3 cellular contexts compared by ENCODE assay signal in the genomic region with DNA sequence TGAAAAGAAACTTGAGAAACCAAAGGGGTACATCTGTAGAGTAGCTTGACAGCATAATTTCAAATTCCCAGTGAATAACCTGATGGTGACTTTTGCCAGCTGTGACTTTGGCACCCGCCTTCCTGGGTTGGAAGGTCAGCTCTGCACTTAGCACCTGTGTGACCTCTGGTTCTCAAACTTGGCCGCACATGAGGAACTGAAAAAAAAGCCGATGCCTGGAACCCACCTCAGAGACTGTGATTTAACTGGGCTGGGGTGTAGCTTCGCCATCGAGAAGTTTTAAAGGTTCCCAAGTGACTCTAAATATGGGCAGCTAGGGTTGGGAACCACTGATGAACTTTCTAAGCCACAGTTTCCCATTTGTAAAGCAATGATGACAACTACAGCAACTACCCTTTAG.
TF ChIP-seq lines count a peak whose summit lies in the region.

No MANE protein-coding gene starts in this region.

TF ChIP-seq in SK-N-SH, 30 proteins besides CTCF, POLR2A, EP300 and RAD21 (continues in another document):
- TF ChIP-seq GATA2 (CRISPR knock-in tag; IDR thresholded peaks at IDR 0.05) (no peak), YY1 (IDR thresholded peaks at IDR 0.05; ENCODE audit: low read depth) (no peak), MXI1 (IDR thresholded peaks at IDR 0.05; ENCODE audit: low read depth, low read length) (no peak), NRF1 (IDR thresholded peaks at IDR 0.05; ENCODE audit: low read depth, low read length) (no peak), SMC3 (IDR thresholded peaks at IDR 0.05; ENCODE audit: low read depth, low read length) (no peak), EZH2phosphoT487 (IDR thresholded peaks at IDR 0.05; ENCODE audit: borderline replicate concordance, low read depth) (no peak), MEF2A (IDR thresholded peaks at IDR 0.05; ENCODE audit: borderline replicate concordance, low read depth) (no peak), RXRA (IDR thresholded peaks at IDR 0.05; ENCODE audit: borderline replicate concordance, low read depth) (no peak), RFX5 (IDR thresholded peaks at IDR 0.05; ENCODE audit: low read length) (no peak), RCOR1 (IDR thresholded peaks at IDR 0.05; ENCODE audit: low read length) (no peak), TAF1 (IDR thresholded peaks at IDR 0.05; ENCODE audit: borderline replicate concordance, low read depth, low read length) (no peak)
- TF ChIP-seq, protein P1, sequence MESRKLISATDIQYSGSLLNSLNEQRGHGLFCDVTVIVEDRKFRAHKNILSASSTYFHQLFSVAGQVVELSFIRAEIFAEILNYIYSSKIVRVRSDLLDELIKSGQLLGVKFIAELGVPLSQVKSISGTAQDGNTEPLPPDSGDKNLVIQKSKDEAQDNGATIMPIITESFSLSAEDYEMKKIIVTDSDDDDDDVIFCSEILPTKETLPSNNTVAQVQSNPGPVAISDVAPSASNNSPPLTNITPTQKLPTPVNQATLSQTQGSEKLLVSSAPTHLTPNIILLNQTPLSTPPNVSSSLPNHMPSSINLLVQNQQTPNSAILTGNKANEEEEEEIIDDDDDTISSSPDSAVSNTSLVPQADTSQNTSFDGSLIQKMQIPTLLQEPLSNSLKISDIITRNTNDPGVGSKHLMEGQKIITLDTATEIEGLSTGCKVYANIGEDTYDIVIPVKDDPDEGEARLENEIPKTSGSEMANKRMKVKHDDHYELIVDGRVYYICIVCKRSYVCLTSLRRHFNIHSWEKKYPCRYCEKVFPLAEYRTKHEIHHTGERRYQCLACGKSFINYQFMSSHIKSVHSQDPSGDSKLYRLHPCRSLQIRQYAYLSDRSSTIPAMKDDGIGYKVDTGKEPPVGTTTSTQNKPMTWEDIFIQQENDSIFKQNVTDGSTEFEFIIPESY (IDR thresholded peaks at IDR 0.05; ENCODE audit: borderline replicate concordance, low read depth): no peak
- TF ChIP-seq, protein P2, sequence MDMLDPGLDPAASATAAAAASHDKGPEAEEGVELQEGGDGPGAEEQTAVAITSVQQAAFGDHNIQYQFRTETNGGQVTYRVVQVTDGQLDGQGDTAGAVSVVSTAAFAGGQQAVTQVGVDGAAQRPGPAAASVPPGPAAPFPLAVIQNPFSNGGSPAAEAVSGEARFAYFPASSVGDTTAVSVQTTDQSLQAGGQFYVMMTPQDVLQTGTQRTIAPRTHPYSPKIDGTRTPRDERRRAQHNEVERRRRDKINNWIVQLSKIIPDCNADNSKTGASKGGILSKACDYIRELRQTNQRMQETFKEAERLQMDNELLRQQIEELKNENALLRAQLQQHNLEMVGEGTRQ (IDR thresholded peaks at IDR 0.05; ENCODE audit: borderline replicate concordance, low read depth, low read length): no peak
- TF ChIP-seq, protein P3, sequence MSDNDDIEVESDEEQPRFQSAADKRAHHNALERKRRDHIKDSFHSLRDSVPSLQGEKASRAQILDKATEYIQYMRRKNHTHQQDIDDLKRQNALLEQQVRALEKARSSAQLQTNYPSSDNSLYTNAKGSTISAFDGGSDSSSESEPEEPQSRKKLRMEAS (IDR thresholded peaks at IDR 0.05; ENCODE audit: low read depth): no peak
- TF ChIP-seq, protein P4, sequence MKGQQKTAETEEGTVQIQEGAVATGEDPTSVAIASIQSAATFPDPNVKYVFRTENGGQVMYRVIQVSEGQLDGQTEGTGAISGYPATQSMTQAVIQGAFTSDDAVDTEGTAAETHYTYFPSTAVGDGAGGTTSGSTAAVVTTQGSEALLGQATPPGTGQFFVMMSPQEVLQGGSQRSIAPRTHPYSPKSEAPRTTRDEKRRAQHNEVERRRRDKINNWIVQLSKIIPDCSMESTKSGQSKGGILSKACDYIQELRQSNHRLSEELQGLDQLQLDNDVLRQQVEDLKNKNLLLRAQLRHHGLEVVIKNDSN (IDR thresholded peaks at IDR 0.05; ENCODE audit: borderline replicate concordance, low read depth): no peak

TF ChIP-seq in SK-N-SH treated with all-trans-retinoic acid at 6 μM for 48 hours, 23 proteins besides CTCF, POLR2A, EP300 and RAD21:
- no peak for TF ChIP-seq ISL1 (CRISPR knock-in tag; IDR thresholded peaks at IDR 0.05)
- TF ChIP-seq, protein P5, sequence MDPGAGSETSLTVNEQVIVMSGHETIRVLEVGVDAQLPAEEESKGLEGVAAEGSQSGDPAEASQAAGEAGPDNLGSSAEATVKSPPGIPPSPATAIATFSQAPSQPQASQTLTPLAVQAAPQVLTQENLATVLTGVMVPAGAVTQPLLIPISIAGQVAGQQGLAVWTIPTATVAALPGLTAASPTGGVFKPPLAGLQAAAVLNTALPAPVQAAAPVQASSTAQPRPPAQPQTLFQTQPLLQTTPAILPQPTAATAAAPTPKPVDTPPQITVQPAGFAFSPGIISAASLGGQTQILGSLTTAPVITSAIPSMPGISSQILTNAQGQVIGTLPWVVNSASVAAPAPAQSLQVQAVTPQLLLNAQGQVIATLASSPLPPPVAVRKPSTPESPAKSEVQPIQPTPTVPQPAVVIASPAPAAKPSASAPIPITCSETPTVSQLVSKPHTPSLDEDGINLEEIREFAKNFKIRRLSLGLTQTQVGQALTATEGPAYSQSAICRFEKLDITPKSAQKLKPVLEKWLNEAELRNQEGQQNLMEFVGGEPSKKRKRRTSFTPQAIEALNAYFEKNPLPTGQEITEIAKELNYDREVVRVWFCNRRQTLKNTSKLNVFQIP (CRISPR knock-in tag; IDR thresholded peaks at IDR 0.05; ENCODE audit: borderline replicate concordance, low read depth): no peak
- no peak for TF ChIP-seq ZFP3 (CRISPR knock-in tag; IDR thresholded peaks at IDR 0.05)
- no peak for TF ChIP-seq ZFP30 (CRISPR knock-in tag; IDR thresholded peaks at IDR 0.05)
- TF ChIP-seq ZNF565 (CRISPR knock-in tag; conservative IDR thresholded peaks at IDR 0.05; ENCODE audit: low read depth): no peak
- no peak for TF ChIP-seq RARB (CRISPR knock-in tag; IDR thresholded peaks at IDR 0.05)
- no peak for TF ChIP-seq PPARA (CRISPR knock-in tag; IDR thresholded peaks at IDR 0.05; ENCODE audit: borderline replicate concordance)
- TF ChIP-seq CSDC2 (CRISPR knock-in tag; IDR thresholded peaks at IDR 0.05): no peak
- TF ChIP-seq ZNF70 (CRISPR knock-in tag; IDR thresholded peaks at IDR 0.05): no peak
- no peak for TF ChIP-seq OSR1 (CRISPR knock-in tag; IDR thresholded peaks at IDR 0.05)
- no peak for TF ChIP-seq SNAI2 (CRISPR knock-in tag; IDR thresholded peaks at IDR 0.05)
- no peak for TF ChIP-seq ESRRG (CRISPR knock-in tag; IDR thresholded peaks at IDR 0.05)
- TF ChIP-seq, protein P6, sequence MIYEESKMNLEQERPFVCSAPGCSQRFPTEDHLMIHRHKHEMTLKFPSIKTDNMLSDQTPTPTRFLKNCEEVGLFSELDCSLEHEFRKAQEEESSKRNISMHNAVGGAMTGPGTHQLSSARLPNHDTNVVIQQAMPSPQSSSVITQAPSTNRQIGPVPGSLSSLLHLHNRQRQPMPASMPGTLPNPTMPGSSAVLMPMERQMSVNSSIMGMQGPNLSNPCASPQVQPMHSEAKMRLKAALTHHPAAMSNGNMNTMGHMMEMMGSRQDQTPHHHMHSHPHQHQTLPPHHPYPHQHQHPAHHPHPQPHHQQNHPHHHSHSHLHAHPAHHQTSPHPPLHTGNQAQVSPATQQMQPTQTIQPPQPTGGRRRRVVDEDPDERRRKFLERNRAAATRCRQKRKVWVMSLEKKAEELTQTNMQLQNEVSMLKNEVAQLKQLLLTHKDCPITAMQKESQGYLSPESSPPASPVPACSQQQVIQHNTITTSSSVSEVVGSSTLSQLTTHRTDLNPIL (CRISPR knock-in tag; IDR thresholded peaks at IDR 0.05; ENCODE audit: low read depth): no peak
- TF ChIP-seq, protein P7, sequence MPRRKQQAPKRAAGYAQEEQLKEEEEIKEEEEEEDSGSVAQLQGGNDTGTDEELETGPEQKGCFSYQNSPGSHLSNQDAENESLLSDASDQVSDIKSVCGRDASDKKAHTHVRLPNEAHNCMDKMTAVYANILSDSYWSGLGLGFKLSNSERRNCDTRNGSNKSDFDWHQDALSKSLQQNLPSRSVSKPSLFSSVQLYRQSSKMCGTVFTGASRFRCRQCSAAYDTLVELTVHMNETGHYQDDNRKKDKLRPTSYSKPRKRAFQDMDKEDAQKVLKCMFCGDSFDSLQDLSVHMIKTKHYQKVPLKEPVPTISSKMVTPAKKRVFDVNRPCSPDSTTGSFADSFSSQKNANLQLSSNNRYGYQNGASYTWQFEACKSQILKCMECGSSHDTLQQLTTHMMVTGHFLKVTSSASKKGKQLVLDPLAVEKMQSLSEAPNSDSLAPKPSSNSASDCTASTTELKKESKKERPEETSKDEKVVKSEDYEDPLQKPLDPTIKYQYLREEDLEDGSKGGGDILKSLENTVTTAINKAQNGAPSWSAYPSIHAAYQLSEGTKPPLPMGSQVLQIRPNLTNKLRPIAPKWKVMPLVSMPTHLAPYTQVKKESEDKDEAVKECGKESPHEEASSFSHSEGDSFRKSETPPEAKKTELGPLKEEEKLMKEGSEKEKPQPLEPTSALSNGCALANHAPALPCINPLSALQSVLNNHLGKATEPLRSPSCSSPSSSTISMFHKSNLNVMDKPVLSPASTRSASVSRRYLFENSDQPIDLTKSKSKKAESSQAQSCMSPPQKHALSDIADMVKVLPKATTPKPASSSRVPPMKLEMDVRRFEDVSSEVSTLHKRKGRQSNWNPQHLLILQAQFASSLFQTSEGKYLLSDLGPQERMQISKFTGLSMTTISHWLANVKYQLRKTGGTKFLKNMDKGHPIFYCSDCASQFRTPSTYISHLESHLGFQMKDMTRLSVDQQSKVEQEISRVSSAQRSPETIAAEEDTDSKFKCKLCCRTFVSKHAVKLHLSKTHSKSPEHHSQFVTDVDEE (CRISPR knock-in tag; IDR thresholded peaks at IDR 0.05): no peak

TF ChIP-seq in HepG2, 621 proteins besides CTCF, POLR2A, EP300 and RAD21:
- TF ChIP-seq, protein P8, sequence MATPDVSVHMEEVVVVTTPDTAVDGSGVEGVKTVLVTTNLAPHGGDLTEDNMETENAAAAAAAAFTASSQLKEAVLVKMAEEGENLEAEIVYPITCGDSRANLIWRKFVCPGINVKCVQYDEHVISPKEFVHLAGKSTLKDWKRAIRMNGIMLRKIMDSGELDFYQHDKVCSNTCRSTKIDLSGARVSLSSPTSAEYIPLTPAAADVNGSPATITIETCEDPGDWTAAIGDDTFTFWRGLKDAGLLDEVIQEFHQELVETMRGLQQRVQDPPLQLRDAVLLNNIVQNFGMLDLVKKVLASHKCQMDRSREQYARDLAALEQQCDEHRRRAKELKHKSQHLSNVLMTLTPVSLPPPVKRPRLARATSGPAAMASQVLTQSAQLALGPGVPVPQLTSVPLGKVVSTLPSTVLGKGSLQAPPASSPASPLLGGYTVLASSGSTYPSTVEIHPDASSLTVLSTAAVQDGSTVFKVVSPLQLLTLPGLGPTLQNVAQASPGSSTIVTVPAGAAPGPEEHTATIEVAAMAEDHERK (CRISPR knock-in tag; IDR thresholded peaks at IDR 0.05; ENCODE audit: low read depth): no peak
- TF ChIP-seq, protein P9, sequence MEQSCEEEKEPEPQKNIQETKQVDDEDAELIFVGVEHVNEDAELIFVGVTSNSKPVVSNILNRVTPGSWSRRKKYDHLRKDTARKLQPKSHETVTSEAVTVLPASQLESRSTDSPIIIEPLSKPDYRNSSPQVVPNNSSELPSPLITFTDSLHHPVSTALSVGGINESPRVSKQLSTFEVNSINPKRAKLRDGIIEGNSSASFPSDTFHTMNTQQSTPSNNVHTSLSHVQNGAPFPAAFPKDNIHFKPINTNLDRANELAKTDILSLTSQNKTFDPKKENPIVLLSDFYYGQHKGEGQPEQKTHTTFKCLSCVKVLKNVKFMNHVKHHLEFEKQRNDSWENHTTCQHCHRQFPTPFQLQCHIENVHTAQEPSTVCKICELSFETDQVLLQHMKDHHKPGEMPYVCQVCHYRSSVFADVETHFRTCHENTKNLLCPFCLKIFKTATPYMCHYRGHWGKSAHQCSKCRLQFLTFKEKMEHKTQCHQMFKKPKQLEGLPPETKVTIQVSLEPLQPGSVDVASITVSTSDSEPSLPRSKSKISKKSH (CRISPR knock-in tag; IDR thresholded peaks at IDR 0.05; ENCODE audit: borderline replicate concordance): no peak
- TF ChIP-seq ZFP36L2 (CRISPR knock-in tag; IDR thresholded peaks at IDR 0.05) (no peak), NKX3-1 (CRISPR knock-in tag; IDR thresholded peaks at IDR 0.05) (no peak), ZNF441 (CRISPR knock-in tag; IDR thresholded peaks at IDR 0.05; ENCODE audit: borderline replicate concordance) (no peak), ZNF484 (CRISPR knock-in tag; IDR thresholded peaks at IDR 0.05; ENCODE audit: borderline replicate concordance, low read depth) (no peak), ELF4 (CRISPR knock-in tag; IDR thresholded peaks at IDR 0.05; ENCODE audit: borderline replicate concordance) (no peak)
- TF ChIP-seq, protein P10, sequence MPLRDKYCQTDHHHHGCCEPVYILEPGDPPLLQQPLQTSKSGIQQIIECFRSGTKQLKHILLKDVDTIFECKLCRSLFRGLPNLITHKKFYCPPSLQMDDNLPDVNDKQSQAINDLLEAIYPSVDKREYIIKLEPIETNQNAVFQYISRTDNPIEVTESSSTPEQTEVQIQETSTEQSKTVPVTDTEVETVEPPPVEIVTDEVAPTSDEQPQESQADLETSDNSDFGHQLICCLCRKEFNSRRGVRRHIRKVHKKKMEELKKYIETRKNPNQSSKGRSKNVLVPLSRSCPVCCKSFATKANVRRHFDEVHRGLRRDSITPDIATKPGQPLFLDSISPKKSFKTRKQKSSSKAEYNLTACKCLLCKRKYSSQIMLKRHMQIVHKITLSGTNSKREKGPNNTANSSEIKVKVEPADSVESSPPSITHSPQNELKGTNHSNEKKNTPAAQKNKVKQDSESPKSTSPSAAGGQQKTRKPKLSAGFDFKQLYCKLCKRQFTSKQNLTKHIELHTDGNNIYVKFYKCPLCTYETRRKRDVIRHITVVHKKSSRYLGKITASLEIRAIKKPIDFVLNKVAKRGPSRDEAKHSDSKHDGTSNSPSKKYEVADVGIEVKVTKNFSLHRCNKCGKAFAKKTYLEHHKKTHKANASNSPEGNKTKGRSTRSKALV (CRISPR knock-in tag; IDR thresholded peaks at IDR 0.05): no peak
- TF ChIP-seq, protein P11, sequence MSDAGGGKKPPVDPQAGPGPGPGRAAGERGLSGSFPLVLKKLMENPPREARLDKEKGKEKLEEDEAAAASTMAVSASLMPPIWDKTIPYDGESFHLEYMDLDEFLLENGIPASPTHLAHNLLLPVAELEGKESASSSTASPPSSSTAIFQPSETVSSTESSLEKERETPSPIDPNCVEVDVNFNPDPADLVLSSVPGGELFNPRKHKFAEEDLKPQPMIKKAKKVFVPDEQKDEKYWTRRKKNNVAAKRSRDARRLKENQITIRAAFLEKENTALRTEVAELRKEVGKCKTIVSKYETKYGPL (CRISPR knock-in tag; IDR thresholded peaks at IDR 0.05): no peak
- TF ChIP-seq, protein P12, sequence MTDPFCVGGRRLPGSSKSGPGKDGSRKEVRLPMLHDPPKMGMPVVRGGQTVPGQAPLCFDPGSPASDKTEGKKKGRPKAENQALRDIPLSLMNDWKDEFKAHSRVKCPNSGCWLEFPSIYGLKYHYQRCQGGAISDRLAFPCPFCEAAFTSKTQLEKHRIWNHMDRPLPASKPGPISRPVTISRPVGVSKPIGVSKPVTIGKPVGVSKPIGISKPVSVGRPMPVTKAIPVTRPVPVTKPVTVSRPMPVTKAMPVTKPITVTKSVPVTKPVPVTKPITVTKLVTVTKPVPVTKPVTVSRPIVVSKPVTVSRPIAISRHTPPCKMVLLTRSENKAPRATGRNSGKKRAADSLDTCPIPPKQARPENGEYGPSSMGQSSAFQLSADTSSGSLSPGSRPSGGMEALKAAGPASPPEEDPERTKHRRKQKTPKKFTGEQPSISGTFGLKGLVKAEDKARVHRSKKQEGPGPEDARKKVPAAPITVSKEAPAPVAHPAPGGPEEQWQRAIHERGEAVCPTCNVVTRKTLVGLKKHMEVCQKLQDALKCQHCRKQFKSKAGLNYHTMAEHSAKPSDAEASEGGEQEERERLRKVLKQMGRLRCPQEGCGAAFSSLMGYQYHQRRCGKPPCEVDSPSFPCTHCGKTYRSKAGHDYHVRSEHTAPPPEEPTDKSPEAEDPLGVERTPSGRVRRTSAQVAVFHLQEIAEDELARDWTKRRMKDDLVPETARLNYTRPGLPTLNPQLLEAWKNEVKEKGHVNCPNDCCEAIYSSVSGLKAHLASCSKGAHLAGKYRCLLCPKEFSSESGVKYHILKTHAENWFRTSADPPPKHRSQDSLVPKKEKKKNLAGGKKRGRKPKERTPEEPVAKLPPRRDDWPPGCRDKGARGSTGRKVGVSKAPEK (CRISPR knock-in tag; IDR thresholded peaks at IDR 0.05; ENCODE audit: borderline replicate concordance): no peak
